9 cellular contexts compared by ENCODE assay signal in the genomic region with DNA sequence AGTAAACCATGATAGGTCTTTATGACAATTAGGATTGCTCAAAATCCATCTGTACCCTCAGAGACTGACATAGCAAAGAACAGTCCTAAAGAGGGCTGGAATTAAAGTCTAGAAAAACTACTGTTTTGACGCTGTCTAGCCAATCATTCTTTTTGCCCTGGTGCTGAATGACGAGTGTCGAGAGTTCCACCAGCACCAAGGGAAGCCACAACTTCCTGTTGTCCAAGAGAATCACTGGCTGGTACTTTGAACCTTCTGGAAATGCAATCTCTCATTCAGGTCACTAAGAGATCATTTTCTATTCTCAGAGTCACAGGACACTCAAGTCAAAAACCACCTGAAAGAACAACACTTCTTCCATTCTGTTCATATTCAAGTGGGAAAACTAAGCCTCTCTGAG.
"Had no signal": no experiment of that assay in that cellular context is flagged by ENCODE, and none has a peak within 500 bp of the region (broad histone marks: within the 10 kb centered on the region; RNA-seq: fewer than 3 reads in every experiment).

No MANE protein-coding gene starts in this region.

- H3K27ac Mint-ChIP-seq: GM23338, H9 had no signal

- H3K4me2 ChIP-seq: GM23338, KMS-11 had no signal

- ATAC-seq: GM23338 had no signal

- H3K9me3 Mint-ChIP-seq: GM23338 had no signal

- H2AFZ ChIP-seq: GM23338 had no signal

- H3K4me3 ChIP-seq: GM23338 had no signal

- H3K4me3 Mint-ChIP-seq: GM23338, H9 had no signal

- H3K9ac ChIP-seq: KMS-11 had no signal

- FAIRE-seq: H1, H54 had no signal

- DNase-seq: H9, HCEC 1CT, IMR-90, KBM-7 had no signal

- H3K27ac ChIP-seq: HL-60, KMS-11 had no signal
